Comparison of ENCODE assay signal across 8 cellular contexts in the genomic region with DNA sequence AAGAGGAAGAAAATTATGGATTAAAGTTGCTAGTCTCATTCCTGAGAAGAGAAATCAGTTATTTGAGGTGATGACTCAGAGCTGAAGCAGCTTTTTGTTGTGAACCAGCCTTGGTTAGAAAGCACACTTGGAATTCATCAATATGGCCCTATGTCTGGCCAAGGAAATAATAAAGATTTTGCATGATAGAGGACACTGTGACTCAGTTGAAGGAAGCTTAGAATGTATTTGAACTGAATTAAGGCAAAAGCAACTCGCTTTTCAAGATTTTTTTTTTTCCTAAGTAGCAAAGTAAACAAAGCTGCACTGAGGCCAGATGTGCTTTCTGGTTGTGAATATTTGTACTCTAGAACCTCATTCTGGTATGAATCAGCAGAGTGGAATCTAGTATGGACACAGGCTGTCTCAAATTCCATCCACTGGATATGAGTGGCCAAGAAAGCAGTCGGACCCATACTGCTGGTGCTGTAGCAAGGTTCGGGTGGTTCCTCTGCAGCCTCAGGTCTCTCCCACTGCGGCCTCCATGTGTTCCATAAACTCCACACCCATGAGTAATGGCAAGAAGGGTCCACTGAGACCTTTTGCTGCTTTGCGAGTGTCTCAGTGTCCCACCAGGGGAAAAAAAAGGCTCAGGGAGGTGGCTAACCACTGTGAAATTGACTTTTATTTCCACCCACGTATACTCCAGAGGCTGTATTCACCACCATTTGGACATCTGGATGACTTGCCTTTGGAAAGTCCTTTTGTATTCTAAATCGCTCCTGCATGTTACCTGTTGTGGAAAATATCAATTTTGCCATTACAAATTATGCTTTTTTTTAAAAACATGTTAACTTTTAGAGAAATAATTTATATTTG. TPM values are rescaled to one million over a fixed set of nuclear protein-coding genes. Genes with fewer than 3 reads are reported as not detected.
DNase-seq lines count a peak whose midpoint lies in the region; ATAC-seq, FAIRE-seq and TF ChIP-seq lines count a peak whose summit lies in the region.

No MANE protein-coding gene starts in this region.

- peaks cover 97 to 99% (median 97%) of the 10 kb centered on the region in 3 donors for H3K4me1 Mint-ChIP-seq in T-cell

- intact Hi-C loops in sciatic nerve (cut with DNase I): no loop called here

- H3K4me3 ChIP-seq in fibroblast of the aortic adventitia (ENCODE audit: low read depth, low read length): no peak overlapping the region

- TF ChIP-seq POLR2A in H54 (IDR thresholded peaks at IDR 0.05; ENCODE audit: low read depth, low read length): no peak

- peak; percentile 53 for FAIRE-seq in H54 (lab: Jason Lieb, UNC)

- H3K4me3 Mint-ChIP-seq in T-cell: peak overlapping the region; percentile 58 to 76 (median 62)

- CTCF ChIA-PET in T-cell (lab: Charles Lee): interaction anchor here (0.6 to 2.7 kb wide), 7 partner anchors 24 to 310 kb away, joined by 3 to 14 read pairs (median 5); partner anchors contain the start of gene TGFBR2 (in 1 of the 2)

- POLR2A ChIA-PET in T-cell (lab: Charles Lee): interaction anchor here (0.6 to 1.5 kb wide), 7 partner anchors 10 to 47 kb away, joined by 3 to 6 read pairs (median 4); no protein-coding TSS in a partner anchor

- H3K27ac Mint-ChIP-seq in T-cell: peak overlapping the region; percentile 95 to 96

- no peak for TF ChIP-seq CTCF in fibroblast of the aortic adventitia (IDR thresholded peaks at IDR 0.05; ENCODE audit: insufficient read depth, low read length)

- H3K9me3 Mint-ChIP-seq in T-cell: no peaks in the 10 kb centered on the region

- peak; percentile 47 for DNase-seq in H54 (ENCODE audit: insufficient read length, low spot score)
- no peak for DNase-seq in T-cell
- peak; percentile 95 for DNase-seq in fibroblast of the aortic adventitia (ENCODE audit: low read depth)
- no peak for DNase-seq in sciatic nerve (ENCODE audit: low spot score)
- DNase-seq in NCI-H2227 treated with DMSO at 0.1 percent for 48 hours (lab: John Stamatoyannopoulos, UW): no peak
- DNase-seq in inferior parietal cortex (ENCODE audit: extremely low spot score): no peak
- no peak for DNase-seq in NCI-H774 (lab: John Stamatoyannopoulos, UW)

- ATAC-seq in T-cell (replicated peaks in 1 of 4): no peak
- ATAC-seq in sciatic nerve: peak; percentile 74
- ATAC-seq in HG02852 (IDR thresholded peaks at IDR 0.05; ENCODE audit: unreplicated experiment): no peak

- H3K27me3 Mint-ChIP-seq in T-cell: no peaks in the 10 kb centered on the region

- H3K36me3 Mint-ChIP-seq in T-cell: peaks cover 63% of the 10 kb centered on the region

RNA-seq across cellular contexts. Expression of gene TGFBR2, which starts 53.1 kb away (rescaled TPM):
- 100 to 1,000 TPM; 114 to 145 (median 127) TPM for total RNA-seq in T-cell
- total RNA-seq in fibroblast of the aortic adventitia (ENCODE audit: low replicate concordance): 119 and 393 TPM in 2 replicates
- total RNA-seq in sciatic nerve: 221 TPM

Comparison
In these comparisons a context has a peak if more than half of its experiments do, and no peak if none do; other contexts are left out.
1. DNase-seq: peak in H54 (single experiment) and fibroblast of the aortic adventitia (single experiment); none in T-cell (0 of 34), sciatic nerve (single experiment), NCI-H2227 treated with DMSO at 0.1 percent for 48 hours (single experiment), inferior parietal cortex (single experiment) and NCI-H774 (single experiment).